In genomic region chr13:110339263-110339662, GRCh38 we compare ENCODE assay signal across 12 cellular contexts. TPM values are rescaled to one million over a fixed set of nuclear protein-coding genes. Genes with fewer than 3 reads are reported as not detected.
DNase-seq lines count a peak whose midpoint lies in the region; ATAC-seq lines count a peak whose summit lies in the region.
"Had no signal": no experiment of that assay in that cellular context is flagged by ENCODE, and none has a peak within 500 bp of the region (broad histone marks: within the 10 kb centered on the region; RNA-seq: fewer than 3 reads in every experiment).

No MANE protein-coding gene starts in this region.

- no peak overlapping the region for H3K4me3 Mint-ChIP-seq in activated naive CD4-positive, alpha-beta T cell treated with anti-CD3 and anti-CD28 coated beads for 36 hours

- no peak for DNase-seq in activated naive CD4-positive, alpha-beta T cell treated with anti-CD3 and anti-CD28 coated beads for 36 hours
- no peak for DNase-seq in activated naive CD4-positive, alpha-beta T cell (lab: John Stamatoyannopoulos, UW)
- DNase-seq in right cardiac atrium (no peak), trophoblast cell (no peak), GM19238 (ENCODE audit: insufficient read length, low spot score) (no peak), SW480 (ENCODE audit: low spot score) (no peak), MG63 (no peak)
- DNase-seq: 8988T, EL, left colon, WERI-Rb-1 had no signal

- H3K9me3 Mint-ChIP-seq in activated naive CD4-positive, alpha-beta T cell treated with anti-CD3 and anti-CD28 coated beads for 36 hours = no peaks in the 10 kb centered on the region

- peaks cover 14% of the 10 kb centered on the region for H3K27me3 Mint-ChIP-seq in activated naive CD4-positive, alpha-beta T cell treated with anti-CD3 and anti-CD28 coated beads for 36 hours (ENCODE audit: low read depth)

- no peaks in the 10 kb centered on the region for H3K27me3 ChIP-seq in right cardiac atrium (ENCODE audit: control insufficient read depth, insufficient read depth)
- H3K27me3 ChIP-seq in trophoblast cell (ENCODE audit: insufficient read depth, low read length) = no peaks in the 10 kb centered on the region
- no peaks in the 10 kb centered on the region for H3K27me3 ChIP-seq in MG63

- peaks cover 38% of the 10 kb centered on the region for H3K79me1 ChIP-seq in trophoblast cell (ENCODE audit: low read length)

- no peak overlapping the region for H3K4me2 ChIP-seq in trophoblast cell (ENCODE audit: low read length)

- peak overlapping the region; percentile 80 for H3K18ac ChIP-seq in trophoblast cell (ENCODE audit: low read length)

- H4K91ac ChIP-seq in trophoblast cell (ENCODE audit: low read depth, low read length) = peak overlapping the region; percentile 82

- H3K4me1 ChIP-seq in right cardiac atrium (ENCODE audit: control insufficient read depth, insufficient read depth, low read length) (peaks cover 34% of the 10 kb centered on the region), trophoblast cell (ENCODE audit: control insufficient read depth in 1 of 2, insufficient read depth in 2 of 2, low read length in 2 of 2) (peaks cover 39 to 49% of the 10 kb centered on the region in 2 experiments), urinary bladder (ENCODE audit: insufficient read depth) (no peaks in the 10 kb centered on the region)

- WGBS in right cardiac atrium = 63% methylated on average over 6 of the region's 6 CpGs
- no CpG with 5 or more reads among the region's 6 CpGs for WGBS in trophoblast cell (ENCODE audit: extremely low coverage, insufficient coverage, insufficient read length)
- WGBS in urinary bladder = 57% methylated on average over 6 of the region's 6 CpGs

- ATAC-seq in right cardiac atrium = no peak
- ATAC-seq: left colon had no signal

- H3K27ac Mint-ChIP-seq in activated naive CD4-positive, alpha-beta T cell treated with anti-CD3 and anti-CD28 coated beads for 36 hours = peak overlapping the region; percentile 16

- peak overlapping the region; percentile 69 for H2BK120ac ChIP-seq in trophoblast cell (ENCODE audit: insufficient read depth, low read length, poor library complexity)

- H3K4me3 ChIP-seq in right cardiac atrium (ENCODE audit: low read length) = no peak overlapping the region
- H3K4me3 ChIP-seq in trophoblast cell (ENCODE audit: low read depth, low read length) = no peak overlapping the region
- H3K4me3 ChIP-seq in urinary bladder (ENCODE audit: low read depth, low read length) = no peak overlapping the region
- no peak overlapping the region for H3K4me3 ChIP-seq in MG63

- H3K14ac ChIP-seq in trophoblast cell (ENCODE audit: low read length) = peak overlapping the region; percentile 69

- peak overlapping the region; percentile 81 for H2AK5ac ChIP-seq in trophoblast cell (ENCODE audit: low read length)

- intact Hi-C loops in activated naive CD4-positive, alpha-beta T cell treated with anti-CD3 and anti-CD28 coated beads for 36 hours (cut with micrococcal nuclease) = no loop called here
- intact Hi-C loops in right cardiac atrium (cut with DNase I) = no loop called here

- H4K12ac ChIP-seq in trophoblast cell (ENCODE audit: low read depth, low read length) = no peak overlapping the region

- H2BK12ac ChIP-seq in trophoblast cell (ENCODE audit: low read length) = peak overlapping the region; percentile 81

- H3K27ac ChIP-seq in right cardiac atrium (ENCODE audit: low read length) (peak overlapping the region; percentile 61), trophoblast cell (ENCODE audit: low read depth, low read length) (peak overlapping the region; percentile 95), urinary bladder (ENCODE audit: low read depth) (peak overlapping the region; percentile 19)
- H3K27ac ChIP-seq: WERI-Rb-1 had no signal

- H2AFZ ChIP-seq in trophoblast cell (ENCODE audit: insufficient read depth, low read length, poor library complexity) = no peak overlapping the region

- H2BK5ac ChIP-seq in trophoblast cell (ENCODE audit: low read depth, low read length, poor library complexity) = peak overlapping the region; percentile 66

- H3K79me2 ChIP-seq in trophoblast cell (ENCODE audit: control insufficient read depth, insufficient read depth, low read length, poor library complexity) = peaks cover 10% of the 10 kb centered on the region

- peak overlapping the region; percentile 61 for H4K8ac ChIP-seq in trophoblast cell (ENCODE audit: low read depth, low read length)

- H3K4me1 Mint-ChIP-seq in activated naive CD4-positive, alpha-beta T cell treated with anti-CD3 and anti-CD28 coated beads for 36 hours (ENCODE audit: low read depth) = peaks cover 32% of the 10 kb centered on the region

- H3K4ac ChIP-seq in trophoblast cell (ENCODE audit: low read depth, low read length) = peak overlapping the region; percentile 84

- CTCF ChIA-PET in activated naive CD4-positive, alpha-beta T cell treated with anti-CD3 and anti-CD28 coated beads for 36 hours (lab: Charles Lee) = interaction anchor here (0.6 kb wide), 1 partner anchor 9 kb away, joined by 3 read pairs; no protein-coding TSS in a partner anchor

- H3K36me3 ChIP-seq in trophoblast cell (ENCODE audit: control insufficient read depth in 1 of 2, insufficient read depth in 2 of 2, low read length in 2 of 2) (peaks cover 16 to 25% of the 10 kb centered on the region in 2 experiments), urinary bladder (ENCODE audit: insufficient read depth) (no peaks in the 10 kb centered on the region), MG63 (no peaks in the 10 kb centered on the region)
- H3K36me3 ChIP-seq: WERI-Rb-1 had no signal

- H3K9ac ChIP-seq in trophoblast cell (ENCODE audit: low read length) = no peak overlapping the region

- no peaks in the 10 kb centered on the region for H3K9me3 ChIP-seq in right cardiac atrium (ENCODE audit: control insufficient read depth, low read length)
- H3K9me3 ChIP-seq in trophoblast cell (ENCODE audit: insufficient read depth, low read depth, low read length) = peaks cover 1% of the 10 kb centered on the region
- no peaks in the 10 kb centered on the region for H3K9me3 ChIP-seq in MG63

- H3K36me3 Mint-ChIP-seq in activated naive CD4-positive, alpha-beta T cell treated with anti-CD3 and anti-CD28 coated beads for 36 hours (ENCODE audit: low read depth) = no peaks in the 10 kb centered on the region

- no peak overlapping the region for H3K23ac ChIP-seq in trophoblast cell (ENCODE audit: low read length)

RNA-seq across cellular contexts. Expression of gene COL4A2, which starts 32.2 kb away (rescaled TPM):
- total RNA-seq in activated naive CD4-positive, alpha-beta T cell treated with anti-CD3 and anti-CD28 coated beads for 36 hours = not detected
- total RNA-seq in right cardiac atrium (100 to 1,000 TPM in 3 of 4 donors, 10 to 100 TPM in 1; 84.7 to 268 (median 123) TPM), urinary bladder (465 TPM)
- polyA plus RNA-seq in right cardiac atrium (101 TPM), urinary bladder (488 TPM)
- 769 and 825 TPM in 2 replicates for polyA plus RNA-seq in trophoblast cell (2013)
- 50.0 and 85.0 TPM in 2 replicates for total RNA-seq in MG63 (2014; rRNA removed; shearing (Covaris generic); ENCODE audit: low replicate concordance)

RNA-seq across cellular contexts. Expression of gene COL4A1, which starts 32.3 kb away (rescaled TPM):
- under 1 TPM in 1 of 2 experiments, not detected in 1; 0.07 TPM for total RNA-seq in activated naive CD4-positive, alpha-beta T cell treated with anti-CD3 and anti-CD28 coated beads for 36 hours
- 100 to 1,000 TPM in 3 of 4 donors, 10 to 100 TPM in 1; 91.9 to 267 (median 118) TPM for total RNA-seq in right cardiac atrium
- 69.8 TPM for polyA plus RNA-seq in right cardiac atrium
- 445 and 497 TPM in 2 replicates for polyA plus RNA-seq in trophoblast cell (2013)
- total RNA-seq in urinary bladder = 1,096 TPM
- polyA plus RNA-seq in urinary bladder = 334 TPM
- 21.6 and 24.9 TPM in 2 replicates for total RNA-seq in MG63 (2014; rRNA removed; shearing (Covaris generic); ENCODE audit: low replicate concordance)

Comparison
In these comparisons a context has a peak if more than half of its experiments do, and no peak if none do; other contexts are left out.
1. H3K27ac ChIP-seq: peak in every context shown above with its lines; median percentile 95 in trophoblast cell; 61 in right cardiac atrium; 19 in urinary bladder.
2. RNA of gene COL4A2, which starts 32.2 kb away (total RNA-seq): 465 TPM in urinary bladder (single experiment), 84.7 to 268 TPM in right cardiac atrium and 50.0 to 85.0 TPM in MG63; not detected in activated naive CD4-positive, alpha-beta T cell treated with anti-CD3 and anti-CD28 coated beads for 36 hours; every median in the first group is over 10 times any median in the second.
3. RNA of gene COL4A1, which starts 32.3 kb away (total RNA-seq): 1,096 TPM in urinary bladder (single experiment), 91.9 to 267 TPM in right cardiac atrium and 21.6 to 24.9 TPM in MG63; 0.07 TPM in activated naive CD4-positive, alpha-beta T cell treated with anti-CD3 and anti-CD28 coated beads for 36 hours; every median in the first group is over 10 times any median in the second.